10 cellular contexts compared by ENCODE assay signal in the genomic region with DNA sequence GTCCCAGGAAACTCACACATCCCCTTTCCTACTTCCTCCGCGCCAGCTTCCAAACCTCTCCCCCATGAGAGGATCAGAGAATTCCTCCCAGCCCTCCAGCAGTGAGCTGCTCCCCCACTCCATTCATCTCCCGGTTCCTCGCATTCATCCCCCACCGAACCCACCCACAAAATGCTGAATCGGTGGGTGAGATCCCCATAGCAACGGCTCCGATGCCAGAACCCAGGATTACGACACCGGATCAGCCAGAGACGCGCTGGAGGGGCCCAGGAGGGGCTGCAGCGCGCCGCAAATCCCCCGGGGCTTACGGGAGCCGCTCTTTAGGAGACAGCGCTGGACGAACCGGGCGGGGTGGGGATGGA.
DNase-seq lines count a peak whose midpoint lies in the region; ATAC-seq and TF ChIP-seq lines count a peak whose summit lies in the region.
"Had no signal": no experiment of that assay in that cellular context is flagged by ENCODE, and none has a peak within 500 bp of the region (broad histone marks: within the 10 kb centered on the region; RNA-seq: fewer than 3 reads in every experiment).

No MANE protein-coding gene starts in this region.

- peak overlapping the region; percentile 95 for H3K4me2 ChIP-seq in BLaER1

- TF ChIP-seq CTCF in endodermal cell (conservative IDR thresholded peaks at IDR 0.05): no peak

- H3K36me3 ChIP-seq in BLaER1 (no peaks in the 10 kb centered on the region), endodermal cell (ENCODE audit: control insufficient read depth, insufficient read depth, low read length) (no peaks in the 10 kb centered on the region)

- H3K4me1 Mint-ChIP-seq in endodermal cell: peaks cover 9% of the 10 kb centered on the region
- peaks cover 0 to 6% (median 3%) of the 10 kb centered on the region in 4 donors for H3K4me1 Mint-ChIP-seq in naive thymus-derived CD8-positive, alpha-beta T cell

- H3K9me3 Mint-ChIP-seq in endodermal cell: no peaks in the 10 kb centered on the region
- peaks cover 0 to 6% (median 0%) of the 10 kb centered on the region in 9 donors for H3K9me3 Mint-ChIP-seq in naive thymus-derived CD8-positive, alpha-beta T cell

- H3K4me1 ChIP-seq in BLaER1 (peaks cover 53% of the 10 kb centered on the region), endodermal cell (ENCODE audit: control insufficient read depth, insufficient read depth, low read length) (peaks cover 10% of the 10 kb centered on the region)

- no peaks in the 10 kb centered on the region for H4K20me1 ChIP-seq in BLaER1

- 3 to 8% methylated on average over 16 to 22 of the region's 22 CpGs for WGBS in endodermal cell (ENCODE audit: insufficient coverage in 1 of 2, insufficient read length in 1 of 2), 2 experiments

- H3K27me3 ChIP-seq in BLaER1 (no peaks in the 10 kb centered on the region), endodermal cell (ENCODE audit: control insufficient read depth, insufficient read depth, low read length, poor library complexity, severe bottlenecking) (peaks cover 31% of the 10 kb centered on the region)

- H3K9ac ChIP-seq in BLaER1 (peak overlapping the region; percentile 47; the same call in 1 of the 2 replicates), endodermal cell (ENCODE audit: extremely low read depth, low read length, poor library complexity, severe bottlenecking) (no peak overlapping the region)

- H3K27ac Mint-ChIP-seq in endodermal cell: no peak overlapping the region
- H3K27ac Mint-ChIP-seq in naive thymus-derived CD8-positive, alpha-beta T cell: peak overlapping the region in 3 of 10 donors; percentile 13 to 16 (median 16)

- peak; percentile 64 for DNase-seq in MV-4-11 (lab: John Stamatoyannopoulos, UW)
- DNase-seq in endodermal cell: no peak
- no peak for DNase-seq in naive thymus-derived CD8-positive, alpha-beta T cell
- no peak for DNase-seq in foreskin melanocyte
- no peak for DNase-seq in RPMI8226
- no peak for DNase-seq in T-helper 2 cell
- DNase-seq: effector CD4-positive, alpha-beta T cell had no signal

- H3K27ac ChIP-seq in BLaER1: 0 out of 2 replicates have a peak overlapping the region, but pooled peaks have one; percentile 18
- H3K27ac ChIP-seq in endodermal cell (ENCODE audit: low read depth, low read length): no peak overlapping the region

- POLR2A ChIA-PET in naive thymus-derived CD8-positive, alpha-beta T cell (lab: Charles Lee): no interaction called here

- H3K36me3 Mint-ChIP-seq in endodermal cell (ENCODE audit: low read depth): no peaks in the 10 kb centered on the region
- no peaks in the 10 kb centered on the region for H3K36me3 Mint-ChIP-seq in naive thymus-derived CD8-positive, alpha-beta T cell

- H3K9me3 ChIP-seq in BLaER1 (no peaks in the 10 kb centered on the region), endodermal cell (ENCODE audit: control insufficient read depth, low read length) (no peaks in the 10 kb centered on the region)

- peak in 1 of 2 donors; percentile 20 for ATAC-seq in naive thymus-derived CD8-positive, alpha-beta T cell
- no peak for ATAC-seq in HG02610 (IDR thresholded peaks at IDR 0.05; ENCODE audit: unreplicated experiment)

- H3K27me3 Mint-ChIP-seq in endodermal cell (ENCODE audit: insufficient read depth): peaks cover 51% of the 10 kb centered on the region
- H3K27me3 Mint-ChIP-seq in naive thymus-derived CD8-positive, alpha-beta T cell: peaks cover 9 to 31% (median 16%) of the 10 kb centered on the region in 5 donors

- H3K4me3 ChIP-seq in BLaER1 (peak overlapping the region; percentile 65), endodermal cell (ENCODE audit: low read length) (peak overlapping the region; percentile 57)
- H3K4me3 ChIP-seq: lung had no signal

- no peak overlapping the region for H3K4me3 Mint-ChIP-seq in endodermal cell
- H3K4me3 Mint-ChIP-seq in naive thymus-derived CD8-positive, alpha-beta T cell: peak overlapping the region in 9 of 10 donors; percentile 20 to 63 (median 41)
